In genomic region chr2:29990112-29990511, GRCh38 we compare ENCODE assay signal across 20 cellular contexts.
"Had no signal": no experiment of that assay in that cellular context is flagged by ENCODE, and none has a peak within 500 bp of the region (broad histone marks: within the 10 kb centered on the region; RNA-seq: fewer than 3 reads in every experiment).

No MANE protein-coding gene starts in this region.

- H3K36me3 ChIP-seq: gastroesophageal sphincter, left ventricle myocardium inferior, pancreas, prostate gland, suprapubic skin, tibial artery had no signal

- H3K27me3 ChIP-seq: hepatocyte, pancreas, suprapubic skin had no signal

- H2AFZ ChIP-seq: hepatocyte had no signal

- H3K4me2 ChIP-seq: hepatocyte had no signal

- H3K4me3 ChIP-seq: gastroesophageal sphincter, hepatocyte, left ventricle myocardium inferior, lung, pancreas, prostate gland, suprapubic skin, tibial artery had no signal

- H3K27ac ChIP-seq: gastroesophageal sphincter, hepatocyte, left ventricle myocardium inferior, pancreas, prostate gland, suprapubic skin, tibial artery, VCaP had no signal

- H3K9me3 ChIP-seq: gastroesophageal sphincter, left ventricle myocardium inferior, pancreas, prostate gland, suprapubic skin, tibial artery had no signal

- H3K4me1 ChIP-seq: gastroesophageal sphincter, left ventricle myocardium inferior, pancreas, prostate gland, suprapubic skin, tibial artery had no signal

- ATAC-seq: gastroesophageal sphincter; pancreas; stimulated activated naive B cell treated with anti-CD40 and anti-IgM and Interleukin-4, amounts not matched to agents 10 μg/mL and 1 μg/mL and 100 μg/mL, for 72 hours had no signal

- DNase-seq: activated CD4-positive, alpha-beta T cell treated with anti-CD3 and anti-CD28 coated beads for 4 hours; activated CD4-positive, alpha-beta T cell treated with anti-CD3 and anti-CD28 coated beads, Interleukin-2, amount 50 U/mL, for 4 hours; activated effector memory CD4-positive, alpha-beta T cell treated with Interleukin-2 at 50 U/mL for 16 hours; activated naive CD4-positive, alpha-beta T cell treated with Interleukin-2 at 50 U/mL for 16 hours; anterior cingulate cortex; left ventricle myocardium inferior; naive B cell; nucleus accumbens; pancreas; stimulated activated CD4-positive, alpha-beta T cell treated with anti-CD3 and anti-CD28 coated beads, Interleukin-15, amount 100 ng/mL, for 24 hours; stimulated activated CD4-positive, alpha-beta T cell treated with anti-CD3 and anti-CD28 coated beads, Interleukin-2, amount 100 ng/mL, for 24 hours; stimulated activated naive B cell treated with anti-CD40 and anti-IgM and Interleukin-4, amounts not matched to agents 10 μg/mL and 1 μg/mL and 100 μg/mL, for 72 hours; T-helper 9 cell; tibial artery had no signal

- H3K79me2 ChIP-seq: hepatocyte had no signal
